In genomic region chr5:96307047-96307446, GRCh38 we compare ENCODE assay signal across 1 cellular context.
A peak's percentile ranks its signal among the peaks of the same experiment; 100 is the strongest.
TF ChIP-seq lines count a peak whose summit lies in the region.
"Not testable (repeated sequence)": the region's sequence is repeated elsewhere in the genome, so short reads cannot be mapped to it uniquely, and the experiment has no call there.

No MANE protein-coding gene starts in this region.

TF ChIP-seq in HepG2, 621 proteins besides CTCF, POLR2A, EP300 and RAD21 (continued from another document):
- TF ChIP-seq TFE3 (CRISPR knock-in tag; IDR thresholded peaks at IDR 0.05) = 0 out of 2 replicates have a peak, but pooled peaks have one; percentile 34
- TF ChIP-seq ISL2 (CRISPR knock-in tag; IDR thresholded peaks at IDR 0.05) = peak; percentile 88
- TF ChIP-seq HOXA5 (CRISPR knock-in tag; IDR thresholded peaks at IDR 0.05) = 0 out of 2 replicates have a peak, but pooled peaks have one; percentile 49
- TF ChIP-seq MED1 (CRISPR knock-in tag; IDR thresholded peaks at IDR 0.05) = peak; percentile 59; the same call in 1 of the 2 replicates
- TF ChIP-seq POGZ (CRISPR knock-in tag; IDR thresholded peaks at IDR 0.05) = peak; percentile 67
- TF ChIP-seq ZMYM2 (CRISPR knock-in tag; IDR thresholded peaks at IDR 0.05) = peak; percentile 71
- TF ChIP-seq FOXP1 (IDR thresholded peaks at IDR 0.05); CREM (CRISPR knock-in tag; IDR thresholded peaks at IDR 0.05); FOXA1 (IDR thresholded peaks at IDR 0.05); SOX6 (IDR thresholded peaks at IDR 0.05): not testable (repeated sequence)
- peak; percentile 65; the same call in 1 of the 2 replicates for TF ChIP-seq FOXP1 (CRISPR knock-in tag; IDR thresholded peaks at IDR 0.05)
- peak; percentile 72 for TF ChIP-seq ZMYM4 (CRISPR knock-in tag; IDR thresholded peaks at IDR 0.05)
- TF ChIP-seq TCF7L2 (IDR thresholded peaks at IDR 0.05; ENCODE audit: low read depth, low read length) = 0 out of 2 replicates have a peak, but pooled peaks have one; percentile 14
- TF ChIP-seq CREM (IDR thresholded peaks at IDR 0.05) = peak; percentile 62
- 0 out of 2 replicates have a peak, but pooled peaks have one; percentile 26 for TF ChIP-seq ELF3 (CRISPR knock-in tag; IDR thresholded peaks at IDR 0.05)
- peak; percentile 65 for TF ChIP-seq THAP11 (CRISPR knock-in tag; IDR thresholded peaks at IDR 0.05)
- TF ChIP-seq PPARG (CRISPR knock-in tag; conservative IDR thresholded peaks at IDR 0.05) = peak; percentile 59; the same call in 1 of the 2 replicates
- TF ChIP-seq FOXA1 (CRISPR knock-in tag; IDR thresholded peaks at IDR 0.05) = peak; percentile 48; the same call in 1 of the 2 replicates
- TF ChIP-seq CEBPG (CRISPR knock-in tag; IDR thresholded peaks at IDR 0.05) = peak; percentile 65
- TF ChIP-seq ZNF362 (CRISPR knock-in tag; IDR thresholded peaks at IDR 0.05; ENCODE audit: borderline replicate concordance) = peak; percentile 48; the same call in 1 of the 2 replicates
- TF ChIP-seq ATF4 (CRISPR knock-in tag; IDR thresholded peaks at IDR 0.05) = peak in 1 of 2 experiments; percentile 71; a peak in 2 of 4 replicates
- TF ChIP-seq ONECUT2 (CRISPR knock-in tag; IDR thresholded peaks at IDR 0.05) = peak; percentile 69; the same call in 1 of the 2 replicates
- peak; percentile 69 for TF ChIP-seq ZNF644 (CRISPR knock-in tag; IDR thresholded peaks at IDR 0.05; ENCODE audit: low read depth)
- TF ChIP-seq ZNF614 (CRISPR knock-in tag; IDR thresholded peaks at IDR 0.05; ENCODE audit: borderline replicate concordance) = 0 out of 2 replicates have a peak, but pooled peaks have one; percentile 21
- TF ChIP-seq SOX6 (CRISPR knock-in tag; IDR thresholded peaks at IDR 0.05) = peak; percentile 85
